ENCODE assay signal across 27 cellular contexts in the genomic region with DNA sequence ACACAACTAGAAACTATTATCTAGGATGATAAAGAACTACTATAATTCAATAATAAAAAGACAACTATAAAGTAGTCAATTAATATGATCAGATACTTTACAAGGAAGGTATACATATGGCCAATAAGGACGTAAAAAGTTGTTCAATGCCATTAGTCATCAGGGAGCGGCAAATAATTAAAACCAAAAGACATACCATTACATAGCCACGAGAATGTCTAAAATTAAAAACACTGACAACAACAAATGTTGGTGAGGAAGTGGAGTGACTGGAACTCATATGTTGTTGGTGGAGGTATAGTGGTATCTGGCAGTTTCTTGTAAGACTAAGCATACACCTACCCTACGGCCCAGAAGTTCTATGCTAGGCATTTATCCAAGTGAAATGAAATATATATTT.
"Had no signal": no experiment of that assay in that cellular context is flagged by ENCODE, and none has a peak within 500 bp of the region (broad histone marks: within the 10 kb centered on the region; RNA-seq: fewer than 3 reads in every experiment).

No MANE protein-coding gene starts in this region.

- H3K4me2 ChIP-seq: smooth muscle cell had no signal

- H3K4me1 ChIP-seq: pancreas, psoas muscle, spleen, thyroid gland, upper lobe of left lung, vagina had no signal

- H3K9me3 ChIP-seq: neutrophil, pancreas, psoas muscle, right lobe of liver, sigmoid colon, spleen, thoracic aorta, thyroid gland, tibial nerve, upper lobe of left lung, vagina had no signal

- H3K4me3 ChIP-seq: pancreas, psoas muscle, right lobe of liver, sigmoid colon, skin epidermis, smooth muscle cell, spleen, thoracic aorta, thyroid gland, tibial nerve, upper lobe of left lung, vagina had no signal

- H3K36me3 ChIP-seq: neutrophil, pancreas, right lobe of liver, sigmoid colon, spleen, thoracic aorta, thyroid gland, tibial nerve, upper lobe of left lung, vagina had no signal

- H3K27ac ChIP-seq: neutrophil, pancreas, psoas muscle, right lobe of liver, skin epidermis, spleen, thoracic aorta, thyroid gland, tibial nerve, upper lobe of left lung, vagina had no signal

- ATAC-seq: naive thymus-derived CD8-positive, alpha-beta T cell; pancreas; psoas muscle; right lobe of liver; stimulated activated memory B cell treated with anti-CD40 and anti-IgM and Interleukin-4, amounts not matched to agents 10 μg/mL and 1 μg/mL and 100 μg/mL, for 72 hours; stimulated activated naive CD8-positive, alpha-beta T cell treated with anti-CD3 and anti-CD28 coated beads, Interleukin-15, amount 100 ng/mL, for 72 hours; stimulated activated naive CD8-positive, alpha-beta T cell treated with anti-CD3 and anti-CD28 coated beads, Interleukin-15, Interleukin-2, amounts not matched to agents 100 U/mL and 50 U/mL, for 24 hours had no signal

- H3K27me3 ChIP-seq: neutrophil, pancreas, right lobe of liver, sigmoid colon, thyroid gland, tibial nerve, upper lobe of left lung, vagina had no signal

- DNase-seq: naive B cell; naive thymus-derived CD8-positive, alpha-beta T cell; nucleus accumbens; pancreas; psoas muscle; right cardiac atrium; right lobe of liver; sigmoid colon; spleen; stimulated activated CD4-positive, alpha-beta T cell treated with anti-CD3 and anti-CD28 coated beads, Interleukin-12 subunit alpha, Interleukin-12 subunit beta, amount 100 ng/mL, for 4 hours; stimulated activated CD4-positive, alpha-beta T cell treated with anti-CD3 and anti-CD28 coated beads, Interleukin-2, amount 100 ng/mL, for 24 hours; stimulated activated CD4-positive, alpha-beta T cell treated with anti-CD3 and anti-CD28 coated beads, Interleukin-2, amount 100 ng/mL, for 48 hours; stimulated activated CD4-positive, alpha-beta T cell treated with anti-CD3 and anti-CD28 coated beads, Interleukin-4, amount 100 ng/mL, for 24 hours; stimulated activated CD8-positive, alpha-beta memory T cell treated with anti-CD3 and anti-CD28 coated beads, Interleukin-4, amount 100 ng/mL, for 48 hours; stimulated activated naive CD4-positive, alpha-beta T cell; stimulated activated naive CD8-positive, alpha-beta T cell treated with anti-CD3 and anti-CD28 coated beads, Interleukin-15, amount 100 ng/mL, for 72 hours; stimulated activated naive CD8-positive, alpha-beta T cell treated with anti-CD3 and anti-CD28 coated beads, Interleukin-15, Interleukin-2, amounts not matched to agents 100 U/mL and 50 U/mL, for 24 hours; substantia nigra; thyroid gland; upper lobe of left lung had no signal
